ENCODE assay signal across 8 cellular contexts in genomic region chr12:56104109-56104814, GRCh38. TPM values are rescaled to one million over a fixed set of nuclear protein-coding genes. Genes with fewer than 3 reads are reported as not detected.
DNase-seq lines count a peak whose midpoint lies in the region; FAIRE-seq and TF ChIP-seq lines count a peak whose summit lies in the region.

TSS of gene PA2G4 (plus strand) at chr12:56104559. CDS start at chr12:56104738, 179 bp downstream.

- CTCF ChIA-PET in activated naive CD4-positive, alpha-beta T cell treated with anti-CD3 and anti-CD28 coated beads for 36 hours (lab: Charles Lee): interaction anchor here (0.5 to 3.3 kb wide), 13 partner anchors 11 to 366 kb away, joined by 3 to 22 read pairs (median 6); partner anchors contain the start of genes ERBB3, SMARCC2, STAT2 and ZC3H10

- H3K4me3 Mint-ChIP-seq in activated naive CD4-positive, alpha-beta T cell treated with anti-CD3 and anti-CD28 coated beads for 36 hours: peak within 1 kb of the TSS; percentile 99

- no peak for FAIRE-seq in frontal cortex (lab: Jason Lieb, UNC)

- H3K27ac ChIP-seq in neutrophil (peak within 1 kb of the TSS; percentile 83), substantia nigra (ENCODE audit: low read depth, low read length, poor library complexity, severe bottlenecking) (peak within 1 kb of the TSS; percentile 90)

- intact Hi-C loops in activated naive CD4-positive, alpha-beta T cell treated with anti-CD3 and anti-CD28 coated beads for 36 hours (cut with micrococcal nuclease): loop anchor here (1.0 to 5.0 kb wide), 15 partner anchors 12 to 388 kb away; partner anchors contain the start of genes BLOC1S1, CD63, DNAJC14 and ESYT1

- H3K36me3 Mint-ChIP-seq in activated naive CD4-positive, alpha-beta T cell treated with anti-CD3 and anti-CD28 coated beads for 36 hours (ENCODE audit: low read depth): peaks cover 42% of the 10 kb centered on the region

- H3K27me3 Mint-ChIP-seq in activated naive CD4-positive, alpha-beta T cell treated with anti-CD3 and anti-CD28 coated beads for 36 hours (ENCODE audit: low read depth): no peaks in the 10 kb centered on the region

- peaks cover 10% of the 10 kb centered on the region for H3K36me3 ChIP-seq in neutrophil

- TF ChIP-seq CTCF in HFF-Myc (IDR thresholded peaks at IDR 0.05; ENCODE audit: low read depth, low read length, missing control alignments): no peak
- peak; percentile 51 for TF ChIP-seq CTCF in neutrophil (IDR thresholded peaks at IDR 0.05)

- peak; percentile 95 for DNase-seq in GM03348 (ENCODE audit: low spot score)
- DNase-seq in HFF-Myc (ENCODE audit: extremely low read depth, low read depth): peak; percentile 96
- peak; percentile 99 for DNase-seq in NAMALWA (ENCODE audit: low spot score)
- peak; percentile 99 for DNase-seq in SK-N-DZ (ENCODE audit: low spot score)
- peak; percentile 99 for DNase-seq in activated naive CD4-positive, alpha-beta T cell treated with anti-CD3 and anti-CD28 coated beads for 36 hours
- DNase-seq in frontal cortex (ENCODE audit: low spot score in 2 of 2): peak; percentile 85 to 96
- peak; percentile 66 to 99 (median 95) for DNase-seq in substantia nigra (lab: John Stamatoyannopoulos, UW)

- peak within 1 kb of the TSS; percentile 99 for H3K27ac Mint-ChIP-seq in activated naive CD4-positive, alpha-beta T cell treated with anti-CD3 and anti-CD28 coated beads for 36 hours

- no peaks in the 10 kb centered on the region for H3K9me3 ChIP-seq in neutrophil

- peak within 1 kb of the TSS; percentile 91 for H3K4me3 ChIP-seq in HFF-Myc (replicated peaks; ENCODE audit: low read depth, low read length)
- peak within 1 kb of the TSS; percentile 73 to 93 for H3K4me3 ChIP-seq in neutrophil (ENCODE audit: low read depth in 1 of 2, low read length in 1 of 2)

- H3K27me3 ChIP-seq in neutrophil: no peaks in the 10 kb centered on the region

- H3K4me1 Mint-ChIP-seq in activated naive CD4-positive, alpha-beta T cell treated with anti-CD3 and anti-CD28 coated beads for 36 hours (ENCODE audit: low read depth): peaks cover 38% of the 10 kb centered on the region

- H3K4me1 ChIP-seq in neutrophil (ENCODE audit: control insufficient read depth in 1 of 2, insufficient read depth in 1 of 2, low read depth in 1 of 2, low read length in 1 of 2): peaks cover 16 to 21% of the 10 kb centered on the region in 2 experiments

- no peaks in the 10 kb centered on the region for H3K9me3 Mint-ChIP-seq in activated naive CD4-positive, alpha-beta T cell treated with anti-CD3 and anti-CD28 coated beads for 36 hours

RNA-seq across cellular contexts. Expression of gene PA2G4, which starts in this region (rescaled TPM):
- polyA plus RNA-seq in SK-N-DZ (2014; cell fraction: cytosol; rRNA removed): 542 and 642 TPM in 2 replicates
- 265 and 280 TPM in 2 replicates for polyA plus RNA-seq in SK-N-DZ (2014; cell fraction: nucleus; rRNA removed)
- 100 to 1,000 TPM; 398 to 411 TPM for total RNA-seq in activated naive CD4-positive, alpha-beta T cell treated with anti-CD3 and anti-CD28 coated beads for 36 hours
- total RNA-seq in frontal cortex: 74.6 TPM

Comparison
In these comparisons a context has a peak if more than half of its experiments do, and no peak if none do; other contexts are left out.
1. Peak in every context shown above with its lines: DNase-seq, H3K4me3 ChIP-seq and H3K27ac ChIP-seq.